Comparison of ENCODE assay signal across 30 cellular contexts in genomic region chr22:48952256-48953102, GRCh38.
A peak's percentile ranks its signal among the peaks of the same experiment; 100 is the strongest.
DNase-seq lines count a peak whose midpoint lies in the region; ATAC-seq and TF ChIP-seq lines count a peak whose summit lies in the region.
"Had no signal": no experiment of that assay in that cellular context is flagged by ENCODE, and none has a peak within 500 bp of the region (broad histone marks: within the 10 kb centered on the region; RNA-seq: fewer than 3 reads in every experiment).

No MANE protein-coding gene starts in this region.

- no peak overlapping the region for H3K4me3 ChIP-seq in right atrium auricular region
- no peak overlapping the region for H3K4me3 ChIP-seq in left ventricle myocardium inferior
- H3K4me3 ChIP-seq: BLaER1 treated with 17β-estradiol and CSF1 and Interleukin-3, amounts not matched to agents 10 nM and 100 nM; body of pancreas; gastroesophageal sphincter; lower lobe of right lung had no signal

- H3K27me3 ChIP-seq in right atrium auricular region (no peaks in the 10 kb centered on the region), left ventricle myocardium inferior (ENCODE audit: low read depth) (peaks cover 49% of the 10 kb centered on the region)
- H3K27me3 ChIP-seq: body of pancreas had no signal

- H3K27ac ChIP-seq in right atrium auricular region (no peak overlapping the region), left ventricle myocardium inferior (replicated peaks) (no peak overlapping the region)
- H3K27ac ChIP-seq: BLaER1 treated with 17β-estradiol and CSF1 and Interleukin-3, amounts not matched to agents 10 nM and 100 nM; body of pancreas; gastroesophageal sphincter; lower lobe of right lung had no signal

- ATAC-seq in left lobe of liver = no peak
- ATAC-seq in sciatic nerve = no peak
- ATAC-seq in GM21717 (IDR thresholded peaks at IDR 0.05; ENCODE audit: unreplicated experiment) = no peak
- ATAC-seq: body of pancreas; gastroesophageal sphincter; lower lobe of right lung; Panc1; right cardiac atrium; stimulated activated naive CD8-positive, alpha-beta T cell treated with anti-CD3 and anti-CD28 coated beads, Interleukin-15, amount 100 ng/mL, for 72 hours had no signal

- no peaks in the 10 kb centered on the region for H3K9me3 ChIP-seq in right atrium auricular region
- no peaks in the 10 kb centered on the region for H3K9me3 ChIP-seq in left ventricle myocardium inferior (replicated peaks)
- H3K9me3 ChIP-seq: BLaER1 treated with 17β-estradiol and CSF1 and Interleukin-3, amounts not matched to agents 10 nM and 100 nM; body of pancreas; Caco-2; lower lobe of right lung had no signal

- no peaks in the 10 kb centered on the region for H3K36me3 ChIP-seq in right atrium auricular region
- H3K36me3 ChIP-seq in left ventricle myocardium inferior = no peaks in the 10 kb centered on the region
- H3K36me3 ChIP-seq: BLaER1 treated with 17β-estradiol and CSF1 and Interleukin-3, amounts not matched to agents 10 nM and 100 nM; gastroesophageal sphincter; lower lobe of right lung had no signal

- TF ChIP-seq CTCF in right atrium auricular region (IDR thresholded peaks at IDR 0.05) (no peak), left ventricle myocardium inferior (IDR thresholded peaks at IDR 0.05; ENCODE audit: borderline replicate concordance) (no peak)

- DNase-seq in right atrium auricular region (ENCODE audit: low spot score) = peak; percentile 43
- DNase-seq in left ventricle myocardium inferior = no peak
- DNase-seq in left lobe of liver (ENCODE audit: low spot score) = peak; percentile 31
- DNase-seq in sciatic nerve (ENCODE audit: low spot score) = peak; percentile 37
- no peak for DNase-seq in stimulated activated CD4-positive, alpha-beta T cell treated with anti-CD3 and anti-CD28 coated beads, Interleukin-2, amount 100 ng/mL, for 48 hours
- no peak for DNase-seq in stimulated activated CD4-positive, alpha-beta T cell treated with anti-CD3 and anti-CD28 coated beads, Interleukin-1b, Interleukin-23, amount 100 ng/mL, for 48 hours
- DNase-seq: activated CD4-positive, alpha-beta T cell treated with anti-CD3 and anti-CD28 coated beads, Interleukin-2, amount 10 ng/mL, durations not matched to agents 7 days and 5 days; activated gamma-delta T cell; body of pancreas; Caco-2; cortex of kidney; DMS79; GF-D8; hypothalamus; Karpas-422; lower lobe of right lung; NCI-H146; NCI-H2171 treated with DMSO at 0.1 percent for 48 hours; NCI-H524 treated with DMSO at 0.1 percent for 48 hours; nucleus accumbens; right cardiac atrium; SIG-M5; stimulated activated naive CD8-positive, alpha-beta T cell treated with anti-CD3 and anti-CD28 coated beads, Interleukin-15, amount 100 ng/mL, for 72 hours; SW 1271; T1000; trophoblast cell had no signal

- intact Hi-C loops in left ventricle myocardium inferior (cut with micrococcal nuclease) = no loop called here
- intact Hi-C loops in sciatic nerve (cut with DNase I) = no loop called here

- no peaks in the 10 kb centered on the region for H3K4me1 ChIP-seq in right atrium auricular region
- no peaks in the 10 kb centered on the region for H3K4me1 ChIP-seq in left ventricle myocardium inferior
- H3K4me1 ChIP-seq: body of pancreas, Caco-2, gastroesophageal sphincter, lower lobe of right lung had no signal

Comparison
In these comparisons a context has a peak if more than half of its experiments do, and no peak if none do; other contexts are left out.
1. DNase-seq: peak in right atrium auricular region (single experiment), left lobe of liver (single experiment) and sciatic nerve (single experiment); none in left ventricle myocardium inferior (single experiment), stimulated activated CD4-positive, alpha-beta T cell treated with anti-CD3 and anti-CD28 coated beads, Interleukin-2, amount 100 ng/mL, for 48 hours (0 of 2) and stimulated activated CD4-positive, alpha-beta T cell treated with anti-CD3 and anti-CD28 coated beads, Interleukin-1b, Interleukin-23, amount 100 ng/mL, for 48 hours (single experiment).